ENCODE assay signal across 23 cellular contexts in genomic region chr10:78374331-78375028, GRCh38.
"Had no signal": no experiment of that assay in that cellular context is flagged by ENCODE, and none has a peak within 500 bp of the region (broad histone marks: within the 10 kb centered on the region; RNA-seq: fewer than 3 reads in every experiment).

No MANE protein-coding gene starts in this region.

- ATAC-seq: K562 had no signal

- H3K27me3 ChIP-seq: SJSA1 had no signal

- H3K4me3 ChIP-seq: K562, SJSA1, SK-N-MC had no signal

- H3K4me1 Mint-ChIP-seq: IgD-negative memory B cell had no signal

- DNase-seq: Kasumi-1, MM.1S, NCI-H1092 treated with DMSO at 0.1 percent for 48 hours, NCI-H1436, NCI-H187, NCI-H2029, NCI-H2081 treated with DMSO at 0.1 percent for 48 hours, NCI-H2171, NCI-H226, NCI-H446, NCI-H510A, NCI-H524 treated with DMSO at 0.1 percent for 48 hours, NCI-H69, NCI-H774, Right ventricle myocardium superior, RPMI8226, SIG-M5 had no signal

- H3K4me3 Mint-ChIP-seq: IgD-negative memory B cell had no signal

- H3K9ac ChIP-seq: KMS-11 had no signal

- H3K27ac ChIP-seq: KMS-11, SJSA1, SK-N-MC had no signal

- FAIRE-seq: K562, RCC 7860 had no signal

- H3K9me3 ChIP-seq: SJSA1 had no signal

- H3K36me3 ChIP-seq: SJSA1 had no signal

- H3K4me2 ChIP-seq: KMS-11 had no signal

- H3K27ac Mint-ChIP-seq: IgD-negative memory B cell had no signal
